In genomic region chr3:143751643-143752178, GRCh38 we compare ENCODE assay signal across 10 cellular contexts.
A peak's percentile ranks its signal among the peaks of the same experiment; 100 is the strongest.
DNase-seq lines count a peak whose midpoint lies in the region; ATAC-seq and TF ChIP-seq lines count a peak whose summit lies in the region.
"Had no signal": no experiment of that assay in that cellular context is flagged by ENCODE, and none has a peak within 500 bp of the region (broad histone marks: within the 10 kb centered on the region; RNA-seq: fewer than 3 reads in every experiment).

No MANE protein-coding gene starts in this region.

- intact Hi-C loops in PC-9 (cut with micrococcal nuclease; ENCODE audit: unreplicated experiment) (no loop called here), uterus (cut with DNase I; ENCODE audit: low total_unique reads) (no loop called here)

- H3K23ac ChIP-seq in mesenchymal stem cell (ENCODE audit: low read length in 2 of 2) = no peak overlapping the region

- no peak overlapping the region for H3K4ac ChIP-seq in mesenchymal stem cell (ENCODE audit: low read depth in 1 of 2, low read length in 2 of 2)

- no peak overlapping the region for H3K18ac ChIP-seq in mesenchymal stem cell (ENCODE audit: low read depth in 1 of 2, low read length in 2 of 2)

- no peak for TF ChIP-seq EP300 in upper lobe of left lung (IDR thresholded peaks at IDR 0.05)

- H3K9me3 ChIP-seq in upper lobe of left lung (no peaks in the 10 kb centered on the region), PC-9 (ENCODE audit: insufficient read depth, low read depth) (no peaks in the 10 kb centered on the region), uterus (no peaks in the 10 kb centered on the region), mesenchymal stem cell (ENCODE audit: control insufficient read depth, low read length) (no peaks in the 10 kb centered on the region)

- H3F3A ChIP-seq in PC-9 (ENCODE audit: insufficient read depth, low read depth) = no peaks in the 10 kb centered on the region

- H3K4me3 ChIP-seq in upper lobe of left lung (no peak overlapping the region), PC-9 (no peak overlapping the region), uterus (no peak overlapping the region), mesenchymal stem cell (ENCODE audit: insufficient read depth in 1 of 2, low read depth in 1 of 2, low read length in 2 of 2) (no peak overlapping the region)

- no peak overlapping the region for H2BK12ac ChIP-seq in mesenchymal stem cell (ENCODE audit: low read length in 2 of 2)

- H3K4me2 ChIP-seq in PC-9 (no peak overlapping the region), mesenchymal stem cell (ENCODE audit: low read length, poor library complexity, severe bottlenecking) (no peak overlapping the region)

- no peak for TF ChIP-seq POLR2A in upper lobe of left lung (IDR thresholded peaks at IDR 0.05)
- TF ChIP-seq POLR2A in uterus (IDR thresholded peaks at IDR 0.05) = no peak

- H3K27me3 Mint-ChIP-seq in activated T-cell treated with anti-CD3 and anti-CD28 coated beads, Interleukin-2, amount 50 U/mL, for 72 hours (ENCODE audit: low read depth) = no peaks in the 10 kb centered on the region

- no peak overlapping the region for H3K9ac ChIP-seq in mesenchymal stem cell (ENCODE audit: low read length)

- no peaks in the 10 kb centered on the region for H3K36me3 ChIP-seq in upper lobe of left lung
- no peaks in the 10 kb centered on the region for H3K36me3 ChIP-seq in PC-9 (ENCODE audit: low read depth)
- no peaks in the 10 kb centered on the region for H3K36me3 ChIP-seq in uterus
- no peaks in the 10 kb centered on the region for H3K36me3 ChIP-seq in mesenchymal stem cell (ENCODE audit: control insufficient read depth in 1 of 2, insufficient read depth in 2 of 2, low read depth in 1 of 2, low read length in 2 of 2)

- no peaks in the 10 kb centered on the region for H3K9me3 Mint-ChIP-seq in activated T-cell treated with anti-CD3 and anti-CD28 coated beads, Interleukin-2, amount 50 U/mL, for 72 hours

- WGBS in upper lobe of left lung, 2 donors = 45 to 58% methylated on average over 4 of the region's 4 CpGs
- WGBS in mesenchymal stem cell = 91% methylated on average over 3 of the region's 4 CpGs

- peak overlapping the region; percentile 82 for H3K27ac Mint-ChIP-seq in activated T-cell treated with anti-CD3 and anti-CD28 coated beads, Interleukin-2, amount 50 U/mL, for 72 hours

- no peaks in the 10 kb centered on the region for H3K79me2 ChIP-seq in PC-9 (ENCODE audit: low read depth)

- TF ChIP-seq CTCF in upper lobe of left lung (IDR thresholded peaks at IDR 0.05) = no peak
- TF ChIP-seq CTCF in PC-9 (conservative IDR thresholded peaks at IDR 0.05) = no peak
- no peak for TF ChIP-seq CTCF in uterus (IDR thresholded peaks at IDR 0.05)

- ATAC-seq in HG03571 (IDR thresholded peaks at IDR 0.05; ENCODE audit: unreplicated experiment) (peak; percentile 63), upper lobe of left lung (ENCODE audit: low FRiP score in 2 of 2) (no peak)
- peak; percentile 70 to 84 for ATAC-seq in activated T-cell treated with anti-CD3 and anti-CD28 coated beads, Interleukin-2, amount 50 U/mL, for 72 hours (replicated peaks in 1 of 2)

- H3K79me1 ChIP-seq in mesenchymal stem cell (replicated peaks; ENCODE audit: low read length, poor library complexity, severe bottlenecking) = no peaks in the 10 kb centered on the region

- H2AK5ac ChIP-seq in mesenchymal stem cell (ENCODE audit: low read length, severe bottlenecking) = no peak overlapping the region

- no peak overlapping the region for H2AFZ ChIP-seq in PC-9
- no peak overlapping the region for H2AFZ ChIP-seq in mesenchymal stem cell (ENCODE audit: low read depth, low read length)

- H3K14ac ChIP-seq in mesenchymal stem cell (ENCODE audit: low read length in 2 of 2) = no peak overlapping the region

- DNase-seq in stimulated activated CD4-positive, alpha-beta T cell treated with anti-CD3 and anti-CD28 coated beads, Interleukin-15, amount 100 ng/mL, for 24 hours = peak; percentile 26
- no peak for DNase-seq in stimulated activated CD4-positive, alpha-beta T cell treated with anti-CD3 and anti-CD28 coated beads, Interleukin-12 subunit alpha, Interleukin-12 subunit beta, amount 100 ng/mL, for 4 hours
- DNase-seq in activated T-cell treated with anti-CD3 and anti-CD28 coated beads, Interleukin-2, amount 50 U/mL, for 72 hours = peak; percentile 13 to 23
- DNase-seq in upper lobe of left lung (no peak), PC-9 (no peak), uterus (no peak), mesenchymal stem cell (no peak)
- DNase-seq: NCI-H526 had no signal

- H4K20me1 ChIP-seq in PC-9 (ENCODE audit: insufficient read depth) = no peaks in the 10 kb centered on the region

- CTCF ChIA-PET in PC-9 (lab: Charles Lee) = no interaction called here

- H3K36me3 Mint-ChIP-seq in activated T-cell treated with anti-CD3 and anti-CD28 coated beads, Interleukin-2, amount 50 U/mL, for 72 hours (ENCODE audit: insufficient read depth in 2 of 2) = no peaks in the 10 kb centered on the region

- peak overlapping the region; percentile 49 to 70 for H3K4me3 Mint-ChIP-seq in activated T-cell treated with anti-CD3 and anti-CD28 coated beads, Interleukin-2, amount 50 U/mL, for 72 hours
- H3K4me3 Mint-ChIP-seq: neural crest cell had no signal

- H4K8ac ChIP-seq in mesenchymal stem cell (ENCODE audit: low read length) = no peak overlapping the region

- H2BK15ac ChIP-seq in mesenchymal stem cell (ENCODE audit: low read depth, poor library complexity, severe bottlenecking) = no peak overlapping the region

- H3K27ac ChIP-seq in upper lobe of left lung = peak overlapping the region in 3 of 4 donors; percentile 11 to 54 (median 40)
- H3K27ac ChIP-seq in PC-9 = no peak overlapping the region
- no peak overlapping the region for H3K27ac ChIP-seq in uterus
- H3K27ac ChIP-seq in mesenchymal stem cell (ENCODE audit: low read length, poor library complexity, severe bottlenecking) = no peak overlapping the region

- H4K91ac ChIP-seq in mesenchymal stem cell (ENCODE audit: low read length) = no peak overlapping the region

- H3K27me3 ChIP-seq in upper lobe of left lung = no peaks in the 10 kb centered on the region
- no peaks in the 10 kb centered on the region for H3K27me3 ChIP-seq in PC-9 (ENCODE audit: insufficient read depth, low read depth)
- no peaks in the 10 kb centered on the region for H3K27me3 ChIP-seq in uterus
- no peaks in the 10 kb centered on the region for H3K27me3 ChIP-seq in mesenchymal stem cell (ENCODE audit: control insufficient read depth in 1 of 2, insufficient read depth in 1 of 2, low read length in 2 of 2)

- no peak overlapping the region for H2BK5ac ChIP-seq in mesenchymal stem cell (ENCODE audit: low read depth, low read length, poor library complexity, severe bottlenecking)

- POLR2A ChIA-PET in PC-9 (lab: Charles Lee; ENCODE audit: unreplicated experiment) = no interaction called here

- no TSS peak for BruUV-seq in PC-9 (replicated peaks; lab: Mats Ljungman, UMichigan)

- H3K9me2 ChIP-seq in PC-9 (ENCODE audit: insufficient read depth) = no peaks in the 10 kb centered on the region

- peaks cover 49% of the 10 kb centered on the region for H3K4me1 Mint-ChIP-seq in activated T-cell treated with anti-CD3 and anti-CD28 coated beads, Interleukin-2, amount 50 U/mL, for 72 hours (ENCODE audit: low read depth)

- H3K4me1 ChIP-seq in upper lobe of left lung (peaks cover 10 to 28% (median 21%) of the 10 kb centered on the region in 4 donors), PC-9 (replicated peaks; ENCODE audit: insufficient read depth) (no peaks in the 10 kb centered on the region), uterus (no peaks in the 10 kb centered on the region), mesenchymal stem cell (ENCODE audit: control insufficient read depth, insufficient read depth, low read depth, low read length) (no peaks in the 10 kb centered on the region)

- H2BK120ac ChIP-seq in mesenchymal stem cell (ENCODE audit: low read depth, low read length) = no peak overlapping the region

Comparison
In these comparisons a context has a peak if more than half of its experiments do, and no peak if none do; other contexts are left out.
1. DNase-seq: peak in stimulated activated CD4-positive, alpha-beta T cell treated with anti-CD3 and anti-CD28 coated beads, Interleukin-15, amount 100 ng/mL, for 24 hours (single experiment) and activated T-cell treated with anti-CD3 and anti-CD28 coated beads, Interleukin-2, amount 50 U/mL, for 72 hours (2 of 2); none in stimulated activated CD4-positive, alpha-beta T cell treated with anti-CD3 and anti-CD28 coated beads, Interleukin-12 subunit alpha, Interleukin-12 subunit beta, amount 100 ng/mL, for 4 hours (single experiment), upper lobe of left lung (0 of 2), PC-9 (0 of 2), uterus (0 of 2) and mesenchymal stem cell (single experiment).
2. ATAC-seq: peak in HG03571 (single experiment) and activated T-cell treated with anti-CD3 and anti-CD28 coated beads, Interleukin-2, amount 50 U/mL, for 72 hours (2 of 2); none in upper lobe of left lung (0 of 2).
3. H3K27ac ChIP-seq: peak in upper lobe of left lung (3 of 4); none in PC-9 (single experiment), uterus (0 of 2) and mesenchymal stem cell (single experiment).